In genomic region chr10:73816917-73817729, GRCh38 we compare ENCODE assay signal across 13 cellular contexts. TPM values are rescaled to one million over a fixed set of nuclear protein-coding genes. Genes with fewer than 3 reads are reported as not detected.
DNase-seq lines count a peak whose midpoint lies in the region; ATAC-seq and TF ChIP-seq lines count a peak whose summit lies in the region.
"Had no signal": no experiment of that assay in that cellular context is flagged by ENCODE, and none has a peak within 500 bp of the region (broad histone marks: within the 10 kb centered on the region; RNA-seq: fewer than 3 reads in every experiment).

No MANE protein-coding gene starts in this region.

- H3K4me3 ChIP-seq in DND-41 (ENCODE audit: low read depth in 1 of 2, low read length in 2 of 2): no peak overlapping the region
- H3K4me3 ChIP-seq in gastroesophageal sphincter: no peak overlapping the region
- no peak overlapping the region for H3K4me3 ChIP-seq in rectal smooth muscle tissue (ENCODE audit: low read length)
- H3K4me3 ChIP-seq: SJSA1 had no signal

- peaks cover 66% of the 10 kb centered on the region for H3K36me3 ChIP-seq in DND-41 (ENCODE audit: insufficient read depth, low read length)
- peaks cover 0 to 90% of the 10 kb centered on the region in 2 donors for H3K36me3 ChIP-seq in gastroesophageal sphincter
- H3K36me3 ChIP-seq in rectal smooth muscle tissue (ENCODE audit: control insufficient read depth, insufficient read depth, low read length): peaks cover 36% of the 10 kb centered on the region
- H3K36me3 ChIP-seq: SJSA1 had no signal

- H3K9ac ChIP-seq in DND-41 (ENCODE audit: low read depth, low read length): no peak overlapping the region
- H3K9ac ChIP-seq in rectal smooth muscle tissue (ENCODE audit: low read length): no peak overlapping the region

- TF ChIP-seq POLR2A in gastroesophageal sphincter (IDR thresholded peaks at IDR 0.05): no peak

- 66 to 68% methylated on average over 6 to 8 of the region's 10 CpGs for WGBS in gastroesophageal sphincter (ENCODE audit: low coverage in 1 of 2), 2 donors

- H4K20me1 ChIP-seq in DND-41 (ENCODE audit: insufficient read depth, low read length): peaks cover 4% of the 10 kb centered on the region

- no peak overlapping the region for H3K4me2 ChIP-seq in DND-41 (ENCODE audit: insufficient read depth, low read length)

- H3K4me1 ChIP-seq in DND-41 (ENCODE audit: insufficient read depth, low read length) (peaks cover 4% of the 10 kb centered on the region; the same call in 1 of the 2 replicates), gastroesophageal sphincter (peaks cover 0 to 29% (median 0%) of the 10 kb centered on the region in 3 donors), rectal smooth muscle tissue (ENCODE audit: control insufficient read depth, insufficient read depth, low read length) (no peaks in the 10 kb centered on the region)

- DNase-seq in DND-41 (no peak), GM19238 (ENCODE audit: insufficient read length, low spot score) (no peak)
- no peak for DNase-seq in activated CD4-positive, CD25-positive, alpha-beta regulatory T cell (lab: John Stamatoyannopoulos, UW)
- DNase-seq: NCI-H1092 treated with DMSO at 0.1 percent for 48 hours; NCI-H526 treated with DMSO at 0.1 percent for 48 hours; stimulated activated CD4-positive, alpha-beta T cell treated with anti-CD3 and anti-CD28 coated beads, Interleukin-2, amount 100 ng/mL, for 24 hours; stimulated activated naive CD4-positive, alpha-beta T cell had no signal

- no peak for TF ChIP-seq EP300 in gastroesophageal sphincter (IDR thresholded peaks at IDR 0.05)

- H3K27me3 ChIP-seq in DND-41 (ENCODE audit: insufficient read depth, low read length, poor library complexity) (no peaks in the 10 kb centered on the region), gastroesophageal sphincter (no peaks in the 10 kb centered on the region), rectal smooth muscle tissue (ENCODE audit: control insufficient read depth, insufficient read depth, low read length) (no peaks in the 10 kb centered on the region)
- H3K27me3 ChIP-seq: SJSA1 had no signal

- H3K9me3 ChIP-seq in DND-41 (ENCODE audit: insufficient read depth, low read length, severe bottlenecking) (no peaks in the 10 kb centered on the region), gastroesophageal sphincter (no peaks in the 10 kb centered on the region)
- H3K9me3 ChIP-seq: SJSA1 had no signal

- H2AFZ ChIP-seq in DND-41 (ENCODE audit: low read depth, low read length): no peak overlapping the region

- TF ChIP-seq CTCF in DND-41 (IDR thresholded peaks at IDR 0.05; ENCODE audit: borderline replicate concordance, extremely low read depth, low read length, poor library complexity, severe bottlenecking) (no peak), VCaP (conservative IDR thresholded peaks at IDR 0.05) (no peak), gastroesophageal sphincter (IDR thresholded peaks at IDR 0.05) (no peak)

- ATAC-seq in DND-41 (ENCODE audit: insufficient read depth, low read depth) (no peak), gastroesophageal sphincter (no peak), HG03095 (IDR thresholded peaks at IDR 0.05; ENCODE audit: unreplicated experiment) (no peak), HG02610 (IDR thresholded peaks at IDR 0.05; ENCODE audit: unreplicated experiment) (no peak)

- H3K79me2 ChIP-seq in DND-41 (ENCODE audit: insufficient read depth, low read length): no peaks in the 10 kb centered on the region

- H3K27ac ChIP-seq in DND-41 (ENCODE audit: low read length) (0 out of 2 replicates have a peak overlapping the region, but pooled peaks have one; percentile 33), VCaP (peak overlapping the region; percentile 72; the same call in 1 of the 2 replicates), gastroesophageal sphincter (peak overlapping the region in 3 of 4 donors; percentile 21 to 72 (median 61)), rectal smooth muscle tissue (ENCODE audit: low read depth, low read length) (peak overlapping the region; percentile 4)
- H3K27ac ChIP-seq: SJSA1 had no signal

RNA-seq across cellular contexts. Expression of gene NDST2, which starts 5.7 kb away (rescaled TPM):
- total RNA-seq in gastroesophageal sphincter: 10 to 100 TPM; 17.9 to 53.9 (median 25.7) TPM

RNA-seq across cellular contexts. Expression of gene ZSWIM8, which starts 31.7 kb away (rescaled TPM):
- total RNA-seq in gastroesophageal sphincter: 100 to 1,000 TPM in 2 of 4 donors, 10 to 100 TPM in 2; 48.4 to 121 (median 101) TPM

RNA-seq across cellular contexts. Expression of gene CHCHD1, which starts 35.3 kb away (rescaled TPM):
- 10 to 100 TPM; 19.9 to 29.5 (median 21.4) TPM for total RNA-seq in gastroesophageal sphincter

RNA-seq across cellular contexts. Expression of gene CAMK2G, which starts 57.2 kb away (rescaled TPM):
- total RNA-seq in gastroesophageal sphincter: 100 to 1,000 TPM in 3 of 4 donors, 10 to 100 TPM in 1; 82.3 to 207 (median 155) TPM

Comparison
In these comparisons a context has a peak if more than half of its experiments do, and no peak if none do; other contexts are left out.
1. H3K27ac ChIP-seq: peak in every context shown above with its lines; median percentile 72 in VCaP; 61 in gastroesophageal sphincter; 33 in DND-41; 4 in rectal smooth muscle tissue.